ENCODE assay signal across 17 cellular contexts in genomic region chr18:8232791-8233190, GRCh38.
"Had no signal": no experiment of that assay in that cellular context is flagged by ENCODE, and none has a peak within 500 bp of the region (broad histone marks: within the 10 kb centered on the region; RNA-seq: fewer than 3 reads in every experiment).

No MANE protein-coding gene starts in this region.

- H3K4me1 Mint-ChIP-seq: stimulated activated naive CD8-positive, alpha-beta T cell treated with anti-CD3 and anti-CD28 coated beads, Interleukin-15, amount 100 ng/mL, for 72 hours had no signal

- H3K4me3 ChIP-seq: coronary artery, pancreas, right lobe of liver, skin epidermis, tibial artery had no signal

- H3K9me3 ChIP-seq: neutrophil, pancreas had no signal

- H3K36me3 ChIP-seq: neutrophil, pancreas, right lobe of liver, tibial artery had no signal

- H3K4me1 ChIP-seq: pancreas, right lobe of liver had no signal

- H3K27ac Mint-ChIP-seq: natural killer cell treated with Interleukin-12 subunit alpha and Interleukin-12 subunit beta and Interleukin-15 and Interleukin-18, amount 100 ng/mL, for 72 hours; stimulated activated naive CD8-positive, alpha-beta T cell treated with anti-CD3 and anti-CD28 coated beads, Interleukin-15, amount 100 ng/mL, for 72 hours had no signal

- DNase-seq: activated naive CD4-positive, alpha-beta T cell treated with Interleukin-2 at 50 U/mL for 16 hours; activated T-cell treated with anti-CD3 and anti-CD28 coated beads, Interleukin-2, amount 50 U/mL, for 48 hours; amygdala; cerebellar nuclear complex; left ventricle myocardium superior; mammary epithelial cell; pancreas; right lobe of liver; stimulated activated CD4-positive, alpha-beta T cell treated with anti-CD3 and anti-CD28 coated beads, Interleukin-1b, Interleukin-23, amount 100 ng/mL, for 48 hours; stimulated activated naive CD8-positive, alpha-beta T cell treated with anti-CD3 and anti-CD28 coated beads, Interleukin-15, amount 100 ng/mL, for 72 hours; T-helper 1 cell; tibial artery had no signal

- H3K27ac ChIP-seq: coronary artery, epithelial cell of prostate, neutrophil, pancreas, right lobe of liver, skin epidermis, tibial artery had no signal

- H3K9me3 Mint-ChIP-seq: stimulated activated naive CD8-positive, alpha-beta T cell treated with anti-CD3 and anti-CD28 coated beads, Interleukin-15, amount 100 ng/mL, for 72 hours had no signal

- H3K27me3 Mint-ChIP-seq: natural killer cell treated with Interleukin-12 subunit alpha and Interleukin-12 subunit beta and Interleukin-15 and Interleukin-18, amount 100 ng/mL, for 72 hours; stimulated activated naive CD8-positive, alpha-beta T cell treated with anti-CD3 and anti-CD28 coated beads, Interleukin-15, amount 100 ng/mL, for 72 hours had no signal

- H3K36me3 Mint-ChIP-seq: natural killer cell treated with Interleukin-12 subunit alpha and Interleukin-12 subunit beta and Interleukin-15 and Interleukin-18, amount 100 ng/mL, for 72 hours had no signal

- H3K27me3 ChIP-seq: neutrophil, pancreas, right lobe of liver, tibial artery had no signal

- H3K4me3 Mint-ChIP-seq: natural killer cell treated with Interleukin-12 subunit alpha and Interleukin-12 subunit beta and Interleukin-15 and Interleukin-18, amount 100 ng/mL, for 72 hours; stimulated activated naive CD8-positive, alpha-beta T cell treated with anti-CD3 and anti-CD28 coated beads, Interleukin-15, amount 100 ng/mL, for 72 hours had no signal
